Comparison of ENCODE assay signal across 1 cellular context in genomic region chr21:35282944-35283343, GRCh38.
TF ChIP-seq lines count a peak whose summit lies in the region.

No MANE protein-coding gene starts in this region.

TF ChIP-seq in HCT116, 20 proteins besides CTCF, POLR2A, EP300 and RAD21 (continued from another document):
- no peak for TF ChIP-seq ZBTB33 (IDR thresholded peaks at IDR 0.05; ENCODE audit: extremely low read depth, insufficient replicate concordance, low read length)
- no peak for TF ChIP-seq SP1 (IDR thresholded peaks at IDR 0.05; ENCODE audit: low read depth)
- TF ChIP-seq JUND (IDR thresholded peaks at IDR 0.05) = no peak
